Comparison of ENCODE assay signal across 9 cellular contexts in the genomic region with DNA sequence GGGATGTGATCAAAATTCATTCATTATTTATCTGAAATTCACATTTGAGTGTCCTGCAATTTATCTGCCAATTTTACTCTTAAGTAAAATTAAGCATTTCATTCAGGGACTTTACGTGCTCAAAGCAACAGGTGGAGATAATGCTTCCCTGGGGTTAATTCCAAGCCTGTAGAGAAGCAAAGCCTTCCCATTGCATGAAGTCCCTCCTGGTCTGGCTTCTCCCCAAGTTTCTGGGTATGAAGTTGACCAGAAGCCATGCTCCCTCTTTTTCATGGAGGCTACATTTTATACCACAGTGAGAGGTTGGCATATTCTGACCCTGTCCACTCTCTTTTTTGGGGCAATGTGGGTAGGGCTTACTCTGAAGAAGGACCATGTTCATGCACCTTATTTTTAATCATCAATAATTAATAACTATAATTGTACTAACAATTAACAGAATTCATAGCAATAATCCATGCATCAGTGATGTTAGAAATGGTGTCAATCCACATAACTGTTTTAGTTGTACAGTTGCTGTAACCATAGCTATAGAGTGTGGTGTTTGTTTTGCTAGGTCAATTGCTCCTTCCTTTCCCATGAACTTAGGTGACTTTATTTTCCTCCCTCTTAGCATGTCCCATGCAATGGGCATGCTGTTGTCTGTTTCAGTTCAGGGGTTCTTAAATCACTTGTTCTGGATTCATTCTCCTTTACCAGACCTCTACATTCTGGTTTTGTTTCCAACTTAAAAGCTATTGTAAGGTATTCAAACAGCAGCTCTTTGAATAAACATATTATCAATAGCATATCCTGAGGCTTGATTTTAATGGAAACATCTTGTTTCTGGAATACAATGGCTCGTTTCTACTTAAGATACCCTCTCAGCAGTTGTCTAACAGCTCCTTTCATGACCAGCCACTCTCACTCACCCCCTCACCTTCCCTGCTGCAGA. TPM values are rescaled to one million over a fixed set of nuclear protein-coding genes. Genes with fewer than 3 reads are reported as not detected.
A peak's percentile ranks its signal among the peaks of the same experiment; 100 is the strongest.
DNase-seq lines count a peak whose midpoint lies in the region; ATAC-seq and TF ChIP-seq lines count a peak whose summit lies in the region.
"Had no signal": no experiment of that assay in that cellular context is flagged by ENCODE, and none has a peak within 500 bp of the region (broad histone marks: within the 10 kb centered on the region; RNA-seq: fewer than 3 reads in every experiment).

No MANE protein-coding gene starts in this region.

- WGBS in suprapubic skin = 29% methylated on average over 2 of the region's 2 CpGs

- intact Hi-C loops in activated CD4-positive, alpha-beta T cell treated with anti-CD3 and anti-CD28 coated beads for 36 hours (cut with DNase I, micrococcal nuclease) = no loop called here
- intact Hi-C loops in MCF 10A (cut with micrococcal nuclease) = no loop called here

- ATAC-seq in activated CD4-positive, alpha-beta T cell treated with anti-CD3 and anti-CD28 coated beads for 36 hours = no peak
- ATAC-seq in HG02938 (IDR thresholded peaks at IDR 0.05; ENCODE audit: unreplicated experiment) = no peak

- H3K36me3 ChIP-seq in suprapubic skin = no peaks in the 10 kb centered on the region

- POLR2A ChIA-PET in activated CD4-positive, alpha-beta T cell treated with anti-CD3 and anti-CD28 coated beads, Interleukin-2, amount 10 ng/mL, durations not matched to agents 7 days and 5 days (lab: Charles Lee) = no interaction called here
- POLR2A ChIA-PET in activated CD4-positive, alpha-beta T cell treated with anti-CD3 and anti-CD28 coated beads for 36 hours (lab: Charles Lee) = no interaction called here
- POLR2A ChIA-PET in MCF 10A (lab: Yijun Ruan, JAX) = interaction anchor here (1.1 kb wide), 1 partner anchor 19 kb away, joined by 3 read pairs; no protein-coding TSS in a partner anchor

- no peaks in the 10 kb centered on the region for H3K27me3 ChIP-seq in suprapubic skin

- no peak for DNase-seq in activated CD4-positive, alpha-beta T cell treated with anti-CD3 and anti-CD28 coated beads, Interleukin-2, amount 10 ng/mL, durations not matched to agents 7 days and 5 days
- no peak for DNase-seq in activated CD4-positive, alpha-beta T cell treated with anti-CD3 and anti-CD28 coated beads for 36 hours
- DNase-seq in MCF 10A (ENCODE audit: unreplicated experiment) = no peak
- DNase-seq in left kidney (ENCODE audit: low read depth, low spot score) = peak; percentile 54
- no peak for DNase-seq in suprapubic skin (ENCODE audit: low spot score in 2 of 2)
- DNase-seq in effector CD8-positive, alpha-beta T cell (lab: John Stamatoyannopoulos, UW) = no peak
- no peak for DNase-seq in RKO (ENCODE audit: low spot score)

- no peak for TF ChIP-seq POLR2A in suprapubic skin (IDR thresholded peaks at IDR 0.05)

- peak overlapping the region; percentile 77 for H3K4me3 ChIP-seq in suprapubic skin

- no peak overlapping the region for H3K27ac Mint-ChIP-seq in activated CD4-positive, alpha-beta T cell treated with anti-CD3 and anti-CD28 coated beads, Interleukin-2, amount 10 ng/mL, durations not matched to agents 7 days and 5 days
- H3K27ac Mint-ChIP-seq in activated CD4-positive, alpha-beta T cell treated with anti-CD3 and anti-CD28 coated beads for 36 hours = no peak overlapping the region
- no peak overlapping the region for H3K27ac Mint-ChIP-seq in MCF 10A (ENCODE audit: low read depth, unreplicated experiment)
- H3K27ac Mint-ChIP-seq: CD4-positive, CD25-positive, alpha-beta regulatory T cell had no signal

- TF ChIP-seq EP300 in suprapubic skin (IDR thresholded peaks at IDR 0.05) = no peak

- peaks cover 53% of the 10 kb centered on the region for H3K27me3 Mint-ChIP-seq in activated CD4-positive, alpha-beta T cell treated with anti-CD3 and anti-CD28 coated beads, Interleukin-2, amount 10 ng/mL, durations not matched to agents 7 days and 5 days
- H3K27me3 Mint-ChIP-seq in activated CD4-positive, alpha-beta T cell treated with anti-CD3 and anti-CD28 coated beads for 36 hours = peaks cover 34% of the 10 kb centered on the region
- H3K27me3 Mint-ChIP-seq in MCF 10A (ENCODE audit: insufficient read depth, unreplicated experiment) = peaks cover 9% of the 10 kb centered on the region

- no TSS peak for BruUV-seq in MCF 10A (replicated peaks; lab: Mats Ljungman, UMichigan)

- peak overlapping the region; percentile 49 for H3K4me3 Mint-ChIP-seq in activated CD4-positive, alpha-beta T cell treated with anti-CD3 and anti-CD28 coated beads, Interleukin-2, amount 10 ng/mL, durations not matched to agents 7 days and 5 days
- H3K4me3 Mint-ChIP-seq in activated CD4-positive, alpha-beta T cell treated with anti-CD3 and anti-CD28 coated beads for 36 hours = no peak overlapping the region
- H3K4me3 Mint-ChIP-seq in MCF 10A (ENCODE audit: unreplicated experiment) = peak overlapping the region; percentile 78

- no peak for TF ChIP-seq CTCF in MCF 10A (IDR thresholded peaks at IDR 0.05; ENCODE audit: unreplicated experiment)
- no peak for TF ChIP-seq CTCF in suprapubic skin (IDR thresholded peaks at IDR 0.05)

- H3K9me3 ChIP-seq in suprapubic skin = no peaks in the 10 kb centered on the region

- peak overlapping the region; percentile 89 for H3K27ac ChIP-seq in suprapubic skin

- no peaks in the 10 kb centered on the region for H3K36me3 Mint-ChIP-seq in activated CD4-positive, alpha-beta T cell treated with anti-CD3 and anti-CD28 coated beads, Interleukin-2, amount 10 ng/mL, durations not matched to agents 7 days and 5 days (ENCODE audit: low read depth)
- H3K36me3 Mint-ChIP-seq in activated CD4-positive, alpha-beta T cell treated with anti-CD3 and anti-CD28 coated beads for 36 hours (ENCODE audit: low read depth) = no peaks in the 10 kb centered on the region
- H3K36me3 Mint-ChIP-seq in MCF 10A (ENCODE audit: insufficient read depth, unreplicated experiment) = peaks cover 4% of the 10 kb centered on the region
- H3K36me3 Mint-ChIP-seq: CD4-positive, CD25-positive, alpha-beta regulatory T cell had no signal

- H3K9me3 Mint-ChIP-seq in activated CD4-positive, alpha-beta T cell treated with anti-CD3 and anti-CD28 coated beads, Interleukin-2, amount 10 ng/mL, durations not matched to agents 7 days and 5 days = no peaks in the 10 kb centered on the region
- H3K9me3 Mint-ChIP-seq in activated CD4-positive, alpha-beta T cell treated with anti-CD3 and anti-CD28 coated beads for 36 hours (ENCODE audit: low read depth) = no peaks in the 10 kb centered on the region
- no peaks in the 10 kb centered on the region for H3K9me3 Mint-ChIP-seq in MCF 10A (ENCODE audit: unreplicated experiment)

- H3K4me1 Mint-ChIP-seq in activated CD4-positive, alpha-beta T cell treated with anti-CD3 and anti-CD28 coated beads, Interleukin-2, amount 10 ng/mL, durations not matched to agents 7 days and 5 days = peaks cover 14% of the 10 kb centered on the region
- peaks cover 14% of the 10 kb centered on the region for H3K4me1 Mint-ChIP-seq in activated CD4-positive, alpha-beta T cell treated with anti-CD3 and anti-CD28 coated beads for 36 hours
- peaks cover 9% of the 10 kb centered on the region for H3K4me1 Mint-ChIP-seq in MCF 10A (ENCODE audit: insufficient read depth, unreplicated experiment)

- peaks cover 43% of the 10 kb centered on the region for H3K4me1 ChIP-seq in suprapubic skin

- CTCF ChIA-PET in activated CD4-positive, alpha-beta T cell treated with anti-CD3 and anti-CD28 coated beads, Interleukin-2, amount 10 ng/mL, durations not matched to agents 7 days and 5 days (lab: Charles Lee) = interaction anchor here (1.2 kb wide), 1 partner anchor 13 kb away, joined by 3 read pairs; no protein-coding TSS in a partner anchor
- CTCF ChIA-PET in activated CD4-positive, alpha-beta T cell treated with anti-CD3 and anti-CD28 coated beads for 36 hours (lab: Charles Lee) = interaction anchor here (0.6 to 1.3 kb wide), 3 partner anchors 56 to 369 kb away, joined by 3 to 4 read pairs (median 3); no protein-coding TSS in a partner anchor
- CTCF ChIA-PET in MCF 10A (lab: Yijun Ruan, JAX) = interaction anchor here (0.9 to 1.5 kb wide), 4 partner anchors 9 to 73 kb away, joined by 3 to 6 read pairs (median 4); no protein-coding TSS in a partner anchor

RNA-seq across cellular contexts. Expression of gene LAMA4, which starts 1.5 kb away (rescaled TPM):
- not detected for total RNA-seq in activated CD4-positive, alpha-beta T cell treated with anti-CD3 and anti-CD28 coated beads, Interleukin-2, amount 10 ng/mL, durations not matched to agents 7 days and 5 days
- under 1 TPM in 1 of 2 experiments, not detected in 1; 0.09 TPM for total RNA-seq in activated CD4-positive, alpha-beta T cell treated with anti-CD3 and anti-CD28 coated beads for 36 hours
- total RNA-seq in MCF 10A (2022) (0.72 TPM in 1 of 2 replicates, not detected in the other), suprapubic skin (10 to 100 TPM; 10.4 to 44.0 (median 23.6) TPM)
- total RNA-seq: CD4-positive, CD25-positive, alpha-beta regulatory T cell had no signal
